31 cellular contexts compared by ENCODE assay signal in genomic region chr4:110643096-110643495, GRCh38. TPM values are rescaled to one million over a fixed set of nuclear protein-coding genes. Genes with fewer than 3 reads are reported as not detected.
"Had no signal": no experiment of that assay in that cellular context is flagged by ENCODE, and none has a peak within 500 bp of the region (broad histone marks: within the 10 kb centered on the region; RNA-seq: fewer than 3 reads in every experiment).

No MANE protein-coding gene starts in this region.

- H3K4me3 Mint-ChIP-seq: effector memory CD8-positive, alpha-beta T cell; memory B cell; mesothelial cell of epicardium; naive B cell; natural killer cell treated with Interleukin-12 subunit alpha and Interleukin-12 subunit beta and Interleukin-15 and Interleukin-18, amount 100 ng/mL, for 72 hours; neural crest cell; stimulated activated effector memory CD8-positive, alpha-beta T cell treated with anti-CD3 and anti-CD28 coated beads, Interleukin-12 subunit alpha, Interleukin-12 subunit beta, amount 100 ng/mL, for 72 hours; type B pancreatic cell had no signal

- H3K27me3 ChIP-seq: testis had no signal

- H3K4me3 ChIP-seq: esophagus squamous epithelium, heart right ventricle, mucosa of descending colon, right lobe of liver, testis, tibial artery had no signal

- H3K36me3 ChIP-seq: esophagus squamous epithelium, heart right ventricle, right lobe of liver, tibial artery had no signal

- H3K4me1 ChIP-seq: esophagus squamous epithelium, heart right ventricle, parathyroid adenoma, testis, tibial artery had no signal

- H3K27ac Mint-ChIP-seq: effector memory CD8-positive, alpha-beta T cell; memory B cell; mesothelial cell of epicardium; naive B cell; natural killer cell treated with Interleukin-12 subunit alpha and Interleukin-12 subunit beta and Interleukin-15 and Interleukin-18, amount 100 ng/mL, for 72 hours; progenitor cell of endocrine pancreas; stimulated activated effector memory CD8-positive, alpha-beta T cell treated with anti-CD3 and anti-CD28 coated beads, Interleukin-12 subunit alpha, Interleukin-12 subunit beta, amount 100 ng/mL, for 72 hours; type B pancreatic cell had no signal

- H3K4me1 Mint-ChIP-seq: memory B cell; stimulated activated effector memory CD8-positive, alpha-beta T cell treated with anti-CD3 and anti-CD28 coated beads, Interleukin-12 subunit alpha, Interleukin-12 subunit beta, amount 100 ng/mL, for 72 hours had no signal

- H3K27ac ChIP-seq: esophagus squamous epithelium, heart right ventricle, parathyroid adenoma, right lobe of liver, testis, tibial artery had no signal

- ATAC-seq: effector memory CD8-positive, alpha-beta T cell; heart right ventricle; left lobe of liver; mucosa of descending colon; natural killer cell treated with Interleukin-12 subunit alpha and Interleukin-12 subunit beta and Interleukin-15 and Interleukin-18, amount 100 ng/mL, for 72 hours; right lobe of liver; stimulated activated effector memory CD8-positive, alpha-beta T cell treated with anti-CD3 and anti-CD28 coated beads, Interleukin-12 subunit alpha, Interleukin-12 subunit beta, amount 100 ng/mL, for 72 hours had no signal

- H3K9me3 ChIP-seq: esophagus squamous epithelium, heart right ventricle, mucosa of descending colon, right lobe of liver, testis, tibial artery had no signal

- H3K9me3 Mint-ChIP-seq: effector memory CD8-positive, alpha-beta T cell; memory B cell; mesothelial cell of epicardium; natural killer cell treated with Interleukin-12 subunit alpha and Interleukin-12 subunit beta and Interleukin-15 and Interleukin-18, amount 100 ng/mL, for 72 hours; neural crest cell; stimulated activated effector memory CD8-positive, alpha-beta T cell treated with anti-CD3 and anti-CD28 coated beads, Interleukin-12 subunit alpha, Interleukin-12 subunit beta, amount 100 ng/mL, for 72 hours; type B pancreatic cell had no signal

- H3K9ac ChIP-seq: parathyroid adenoma had no signal

- H3K36me3 Mint-ChIP-seq: memory B cell; mesothelial cell of epicardium; naive B cell; stimulated activated effector memory CD8-positive, alpha-beta T cell treated with anti-CD3 and anti-CD28 coated beads, Interleukin-12 subunit alpha, Interleukin-12 subunit beta, amount 100 ng/mL, for 72 hours had no signal

- DNase-seq: cortex of kidney; effector memory CD8-positive, alpha-beta T cell; erythroblast; esophagus squamous epithelium; foreskin melanocyte; glutamatergic neuron; heart right ventricle; hypothalamus; kidney; mucosa of descending colon; naive B cell; right lobe of liver; small intestine; stimulated activated CD4-positive, alpha-beta T cell treated with anti-CD3 and anti-CD28 coated beads, Interleukin-2, amount 100 ng/mL, for 24 hours; stimulated activated CD4-positive, alpha-beta T cell treated with anti-CD3 and anti-CD28 coated beads, Interleukin-4, amount 100 ng/mL, for 24 hours; stimulated activated naive CD4-positive, alpha-beta T cell treated with Interleukin-2 at 50 U/mL for 16 hours; substantia nigra; testis; tibial artery had no signal

RNA-seq across cellular contexts. Expression of gene PITX2, which starts 20.2 kb away (rescaled TPM):
- total RNA-seq: dermis microvascular lymphatic vessel endothelial cell; left lobe of liver; liver; lung; natural killer cell treated with Interleukin-12 subunit alpha and Interleukin-12 subunit beta and Interleukin-15 and Interleukin-18, amount 100 ng/mL, for 72 hours; right lobe of liver had no signal
